In the genomic region with DNA sequence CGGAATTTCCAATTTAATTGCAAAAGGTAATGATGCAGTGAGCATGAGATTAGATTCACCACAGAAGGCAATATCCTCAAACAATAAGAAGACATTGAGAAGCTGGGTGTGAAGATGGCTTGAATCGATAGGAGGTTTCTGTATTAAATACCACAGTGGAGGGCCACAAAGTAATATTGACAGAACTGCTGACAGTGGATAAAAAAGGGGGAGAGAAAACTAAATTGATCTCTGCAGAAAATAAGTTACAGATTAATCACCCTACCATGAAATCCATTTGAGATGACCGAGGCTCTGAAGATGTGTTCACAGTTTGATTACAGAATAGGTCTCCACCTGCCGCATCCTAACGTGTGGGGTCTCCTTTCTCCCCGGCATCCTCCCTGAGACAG, we compare ENCODE assay signal across 28 cellular contexts.
DNase-seq lines count a peak whose midpoint lies in the region; ATAC-seq, FAIRE-seq and TF ChIP-seq lines count a peak whose summit lies in the region.
"Had no signal": no experiment of that assay in that cellular context is flagged by ENCODE, and none has a peak within 500 bp of the region (broad histone marks: within the 10 kb centered on the region; RNA-seq: fewer than 3 reads in every experiment).

No MANE protein-coding gene starts in this region.

- 97% methylated on average over 6 of the region's 6 CpGs for WGBS in HepG2 (ENCODE audit: low lambda C conversion rate)
- WGBS in right lobe of liver (ENCODE audit: insufficient coverage, low coverage, low lambda C conversion rate, missing lambda C conversion rate): 91% methylated on average over 3 of the region's 6 CpGs
- 93% methylated on average over 6 of the region's 6 CpGs for WGBS in K562 (ENCODE audit: insufficient coverage, low coverage, missing lambda C conversion rate)

- intact Hi-C loops in HepG2 (cut with micrococcal nuclease; ENCODE audit: unreplicated experiment): no loop called here
- intact Hi-C loops in right lobe of liver (cut with DNase I): no loop called here
- intact Hi-C loops in K562 (cut with micrococcal nuclease): no loop called here

- POLR2A ChIA-PET in HepG2 (lab: Yijun Ruan, JAX): no interaction called here
- POLR2A ChIA-PET in K562 (lab: Yijun Ruan, JAX): no interaction called here

- H3K4me1 Mint-ChIP-seq in nephron progenitor cell: peaks cover 22% of the 10 kb centered on the region
- H3K4me1 Mint-ChIP-seq: CD14-positive monocyte had no signal

- no peak for FAIRE-seq in HepG2 (lab: Jason Lieb, UNC)
- FAIRE-seq in K562 (lab: Jason Lieb, UNC): no peak
- FAIRE-seq: GM12878, GM12892, GM18507 had no signal

- TF ChIP-seq POLR2A in HepG2 (IDR thresholded peaks at IDR 0.05; ENCODE audit: insufficient read depth in 1 of 2, low read depth in 2 of 2, low read length in 2 of 2) (no peak), right lobe of liver (IDR thresholded peaks at IDR 0.05) (no peak), K562 (conservative IDR thresholded peaks at IDR 0.05) (no peak)

- TF ChIP-seq EP300 in HepG2 (IDR thresholded peaks at IDR 0.05; ENCODE audit: low read depth in 2 of 2, low read length in 2 of 2): no peak
- TF ChIP-seq EP300 in HepG2 (CRISPR knock-in tag; IDR thresholded peaks at IDR 0.05; ENCODE audit: borderline replicate concordance): no peak
- TF ChIP-seq EP300 in K562 (IDR thresholded peaks at IDR 0.05; ENCODE audit: low read length): no peak

- H3K27me3 Mint-ChIP-seq in nephron progenitor cell (ENCODE audit: low read depth, poor library complexity): no peaks in the 10 kb centered on the region
- H3K27me3 Mint-ChIP-seq: CD4-positive, alpha-beta memory T cell; CD4-positive, CD25-positive, alpha-beta regulatory T cell; CD8-positive, alpha-beta memory T cell had no signal

- H3K36me3 ChIP-seq in HepG2 (replicated peaks in 1 of 2; ENCODE audit: control insufficient read depth in 1 of 2, insufficient read depth in 2 of 2, low read length in 2 of 2): peaks cover 6 to 45% of the 10 kb centered on the region in 2 experiments; a peak in 4 of 5 replicates
- H3K36me3 ChIP-seq in right lobe of liver: no peaks in the 10 kb centered on the region
- H3K36me3 ChIP-seq in Karpas-422 (ENCODE audit: insufficient read depth, low read length): peaks cover 4% of the 10 kb centered on the region; the same call in 1 of the 2 replicates
- H3K36me3 ChIP-seq in K562 (ENCODE audit: control insufficient read depth, insufficient read depth, low read length): peaks cover 14% of the 10 kb centered on the region; the same call in 2 of the 3 replicates
- H3K36me3 ChIP-seq: BE2C had no signal

- H3K36me3 Mint-ChIP-seq in nephron progenitor cell (ENCODE audit: low read depth): peaks cover 37% of the 10 kb centered on the region

- BruUV-seq in HepG2 (replicated peaks; lab: Mats Ljungman, UMichigan) (no TSS peak), K562 (replicated peaks; lab: Mats Ljungman, UMichigan) (no TSS peak)

- TF ChIP-seq CTCF in HepG2 (CRISPR knock-in tag; IDR thresholded peaks at IDR 0.05) (no peak), right lobe of liver (IDR thresholded peaks at IDR 0.05) (no peak), K562 (IDR thresholded peaks at IDR 0.05 in 2 of 3, conservative IDR thresholded peaks at IDR 0.05 in 1 of 3; ENCODE audit: insufficient read depth in 2 of 3, low read depth in 1 of 3, low read length in 3 of 3) (no peak), nephron progenitor cell (IDR thresholded peaks at IDR 0.05) (no peak)

- H3K27ac ChIP-seq in HepG2 (ENCODE audit: extremely low read length, insufficient read depth, low read length) (no peak overlapping the region), right lobe of liver (no peak overlapping the region), Karpas-422 (ENCODE audit: low read length) (peak overlapping the region; percentile 93), K562 (ENCODE audit: extremely low read depth, low read depth, low read length) (no peak overlapping the region)
- H3K27ac ChIP-seq: 22Rv1, BLaER1 had no signal

- CTCF ChIA-PET in HepG2 (lab: Yijun Ruan, JAX; ENCODE audit: low intra/inter-chr PET ratio, low total read pairs): no interaction called here
- CTCF ChIA-PET in K562 (lab: Yijun Ruan, JAX; ENCODE audit: low intra/inter-chr PET ratio): no interaction called here

- no peak overlapping the region for H3K4me3 Mint-ChIP-seq in nephron progenitor cell
- H3K4me3 Mint-ChIP-seq: CD14-positive monocyte; CD4-positive, alpha-beta memory T cell; CD4-positive, CD25-positive, alpha-beta regulatory T cell; CD8-positive, alpha-beta memory T cell had no signal

- H3K27me3 ChIP-seq in HepG2 (ENCODE audit: control insufficient read depth in 1 of 2, insufficient read depth in 2 of 2, low read length in 2 of 2): no peaks in the 10 kb centered on the region
- no peaks in the 10 kb centered on the region for H3K27me3 ChIP-seq in right lobe of liver
- H3K27me3 ChIP-seq in Karpas-422 (ENCODE audit: low read length): no peaks in the 10 kb centered on the region
- no peaks in the 10 kb centered on the region for H3K27me3 ChIP-seq in K562 (ENCODE audit: control insufficient read depth in 2 of 2, insufficient read depth in 2 of 2, low read length in 2 of 2)
- H3K27me3 ChIP-seq: BE2C, BLaER1 had no signal

- H3K9ac ChIP-seq in HepG2 (ENCODE audit: insufficient read depth, low read depth, low read length) (no peak overlapping the region), Karpas-422 (ENCODE audit: low read length) (no peak overlapping the region), K562 (ENCODE audit: insufficient read depth in 1 of 2, low read depth in 2 of 2, low read length in 2 of 2) (no peak overlapping the region)
- H3K9ac ChIP-seq: BLaER1 had no signal

- ATAC-seq in HepG2: no peak
- no peak for ATAC-seq in right lobe of liver
- ATAC-seq in K562: no peak
- ATAC-seq in GM21515 (IDR thresholded peaks at IDR 0.05; ENCODE audit: unreplicated experiment): no peak
- ATAC-seq: GM12878 had no signal

- no peaks in the 10 kb centered on the region for H3K9me2 ChIP-seq in Karpas-422 (replicated peaks; ENCODE audit: insufficient read depth, low read length)

- H3K79me2 ChIP-seq in HepG2 (ENCODE audit: insufficient read depth, low read length) (no peaks in the 10 kb centered on the region), Karpas-422 (ENCODE audit: low read length) (peaks cover 37% of the 10 kb centered on the region), K562 (ENCODE audit: control insufficient read depth, insufficient read depth, low read length) (no peaks in the 10 kb centered on the region)

- H3K4me3 ChIP-seq in HepG2 (replicated peaks in 1 of 3; ENCODE audit: insufficient read depth in 1 of 3, low read depth in 2 of 3, low read length in 3 of 3) (no peak overlapping the region), right lobe of liver (no peak overlapping the region), Karpas-422 (ENCODE audit: low read length) (no peak overlapping the region), K562 (no peak overlapping the region)
- H3K4me3 ChIP-seq: BLaER1, GM12878 had no signal

- no peaks in the 10 kb centered on the region for H3K4me1 ChIP-seq in HepG2 (ENCODE audit: insufficient read depth, low read length)
- no peaks in the 10 kb centered on the region for H3K4me1 ChIP-seq in right lobe of liver
- peaks cover 30% of the 10 kb centered on the region for H3K4me1 ChIP-seq in Karpas-422 (ENCODE audit: low read length)
- H3K4me1 ChIP-seq in K562 (replicated peaks in 1 of 2; ENCODE audit: control insufficient read depth in 2 of 2, insufficient read depth in 2 of 2, low read length in 2 of 2): no peaks in the 10 kb centered on the region
- H3K4me1 ChIP-seq: BE2C had no signal

- no peaks in the 10 kb centered on the region; the same call in 1 of the 2 replicates for H4K20me1 ChIP-seq in HepG2 (ENCODE audit: insufficient read depth, low read length)
- H4K20me1 ChIP-seq in Karpas-422 (ENCODE audit: insufficient read depth, low read depth, low read length): no peaks in the 10 kb centered on the region
- H4K20me1 ChIP-seq in K562 (replicated peaks; ENCODE audit: control insufficient read depth, insufficient read depth, low read length): no peaks in the 10 kb centered on the region
- H4K20me1 ChIP-seq: BLaER1 had no signal

- H3K27ac Mint-ChIP-seq in nephron progenitor cell: peak overlapping the region; percentile 39
- H3K27ac Mint-ChIP-seq: CD4-positive, CD25-positive, alpha-beta regulatory T cell; CD8-positive, alpha-beta memory T cell had no signal

- H3K4me2 ChIP-seq in HepG2 (ENCODE audit: low read depth, low read length) (no peak overlapping the region), Karpas-422 (ENCODE audit: low read depth, low read length, poor library complexity, severe bottlenecking) (peak overlapping the region; percentile 62), K562 (ENCODE audit: insufficient read depth, low read length) (no peak overlapping the region)
- H3K4me2 ChIP-seq: BLaER1 had no signal

- TF ChIP-seq RAD21 in HepG2 (CRISPR knock-in tag; IDR thresholded peaks at IDR 0.05) (no peak), K562 (CRISPR knock-in tag; conservative IDR thresholded peaks at IDR 0.05 in 1 of 2, IDR thresholded peaks at IDR 0.05 in 1 of 2) (no peak)

- H2AFZ ChIP-seq in HepG2 (ENCODE audit: low read length) (no peak overlapping the region), Karpas-422 (ENCODE audit: low read length) (no peak overlapping the region), K562 (ENCODE audit: low read depth, low read length) (no peak overlapping the region)

- no peaks in the 10 kb centered on the region for H3K9me3 Mint-ChIP-seq in nephron progenitor cell
- H3K9me3 Mint-ChIP-seq: CD4-positive, alpha-beta memory T cell; CD4-positive, CD25-positive, alpha-beta regulatory T cell; CD8-positive, alpha-beta memory T cell had no signal

- no peaks in the 10 kb centered on the region for H3K9me1 ChIP-seq in K562 (ENCODE audit: control insufficient read depth, insufficient read depth, low read length)

- H3K9me3 ChIP-seq in HepG2 (ENCODE audit: low read length) (no peaks in the 10 kb centered on the region), right lobe of liver (no peaks in the 10 kb centered on the region), Karpas-422 (ENCODE audit: low read length) (no peaks in the 10 kb centered on the region), K562 (replicated peaks; ENCODE audit: control insufficient read depth, insufficient read depth, low read depth, low read length) (no peaks in the 10 kb centered on the region)
- H3K9me3 ChIP-seq: BE2C, BLaER1 had no signal

- in situ Hi-C loops in HepG2 (cut with HindIII; ENCODE audit: extremely low pct_ligation_motif_present, low pct_unique_long_range_greater_than_20kb): no loop called here
- in situ Hi-C loops in K562 (cut with MboI): no loop called here

- no peak for DNase-seq in HepG2 (ENCODE audit: low spot score)
- DNase-seq in right lobe of liver: no peak
- DNase-seq in Karpas-422: no peak
- DNase-seq in K562 (ENCODE audit: extremely low read depth in 1 of 4, low spot score in 3 of 4): no peak
- no peak for DNase-seq in nephron progenitor cell
- no peak for DNase-seq in NCI-H2029 treated with DMSO at 0.1 percent for 48 hours (lab: John Stamatoyannopoulos, UW)
- DNase-seq in NAMALWA (ENCODE audit: low spot score): no peak
- DNase-seq: ACHN; BE2C; C1 segment of cervical spinal cord; CD4-positive, alpha-beta memory T cell; CD4-positive, CD25-positive, alpha-beta regulatory T cell; CD8-positive, alpha-beta memory T cell; COR-L47; DMS 273 treated with DMSO at 0.1 percent for 48 hours; DMS153; DMS53; DMS79; DND-41; EL; GDM1 had no signal

TF ChIP-seq in K562, 482 proteins besides CTCF, POLR2A, EP300 and RAD21 (continues in another document):
- TF ChIP-seq ZNF316 (IDR thresholded peaks at IDR 0.05): peak; percentile 33; the same call in 1 of the 2 replicates
- no peak for TF ChIP-seq COPS2 (conservative IDR thresholded peaks at IDR 0.05)

Comparison
In these comparisons a context has a peak if more than half of its experiments do, and no peak if none do; other contexts are left out.
1. Of the 241 proteins assayed by ChIP-seq in both HepG2 and K562: peak only in HepG2: MAFF and MAFK; only in K562: none; in both: none; in neither: 239.